Comparison of ENCODE assay signal across 1 cellular context in the genomic region with DNA sequence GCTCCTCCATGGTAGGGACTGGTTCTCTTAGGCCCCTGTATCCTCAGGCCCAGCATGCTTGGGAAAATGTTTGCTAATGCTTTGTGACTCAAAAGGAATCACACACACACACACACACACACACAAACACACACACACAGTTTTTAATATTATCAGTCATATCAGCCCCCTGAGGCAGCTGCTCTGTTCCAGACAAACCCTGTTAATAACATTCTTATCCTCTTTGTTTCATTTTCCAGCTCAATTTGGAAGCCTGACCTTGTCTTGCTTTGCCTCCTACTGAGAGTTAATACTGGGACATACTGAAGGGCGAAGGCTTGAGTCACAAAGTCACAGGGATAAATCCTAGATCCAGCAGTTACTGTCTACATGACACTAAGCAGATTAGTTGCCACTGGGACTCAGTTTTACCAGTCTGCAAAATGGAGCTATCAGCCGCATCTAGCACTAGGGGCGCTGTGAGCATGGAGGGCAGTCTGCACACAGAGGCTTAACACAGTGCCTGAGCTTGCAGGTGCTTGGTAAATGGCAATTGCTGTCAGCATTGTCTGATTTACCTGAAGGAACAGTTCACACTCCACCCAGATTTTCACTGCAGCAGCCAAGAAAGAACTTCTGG.
TF ChIP-seq lines count a peak whose summit lies in the region.

No MANE protein-coding gene starts in this region.

TF ChIP-seq in SK-N-SH, 30 proteins besides CTCF, POLR2A, EP300 and RAD21:
- TF ChIP-seq, protein P1, sequence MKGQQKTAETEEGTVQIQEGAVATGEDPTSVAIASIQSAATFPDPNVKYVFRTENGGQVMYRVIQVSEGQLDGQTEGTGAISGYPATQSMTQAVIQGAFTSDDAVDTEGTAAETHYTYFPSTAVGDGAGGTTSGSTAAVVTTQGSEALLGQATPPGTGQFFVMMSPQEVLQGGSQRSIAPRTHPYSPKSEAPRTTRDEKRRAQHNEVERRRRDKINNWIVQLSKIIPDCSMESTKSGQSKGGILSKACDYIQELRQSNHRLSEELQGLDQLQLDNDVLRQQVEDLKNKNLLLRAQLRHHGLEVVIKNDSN (IDR thresholded peaks at IDR 0.05; ENCODE audit: borderline replicate concordance, low read depth): no peak
- TF ChIP-seq GATA2 (CRISPR knock-in tag; IDR thresholded peaks at IDR 0.05) (peak; percentile 65), RCOR1 (IDR thresholded peaks at IDR 0.05; ENCODE audit: low read length) (peak; percentile 59)
